14 cellular contexts compared by ENCODE assay signal in the genomic region with DNA sequence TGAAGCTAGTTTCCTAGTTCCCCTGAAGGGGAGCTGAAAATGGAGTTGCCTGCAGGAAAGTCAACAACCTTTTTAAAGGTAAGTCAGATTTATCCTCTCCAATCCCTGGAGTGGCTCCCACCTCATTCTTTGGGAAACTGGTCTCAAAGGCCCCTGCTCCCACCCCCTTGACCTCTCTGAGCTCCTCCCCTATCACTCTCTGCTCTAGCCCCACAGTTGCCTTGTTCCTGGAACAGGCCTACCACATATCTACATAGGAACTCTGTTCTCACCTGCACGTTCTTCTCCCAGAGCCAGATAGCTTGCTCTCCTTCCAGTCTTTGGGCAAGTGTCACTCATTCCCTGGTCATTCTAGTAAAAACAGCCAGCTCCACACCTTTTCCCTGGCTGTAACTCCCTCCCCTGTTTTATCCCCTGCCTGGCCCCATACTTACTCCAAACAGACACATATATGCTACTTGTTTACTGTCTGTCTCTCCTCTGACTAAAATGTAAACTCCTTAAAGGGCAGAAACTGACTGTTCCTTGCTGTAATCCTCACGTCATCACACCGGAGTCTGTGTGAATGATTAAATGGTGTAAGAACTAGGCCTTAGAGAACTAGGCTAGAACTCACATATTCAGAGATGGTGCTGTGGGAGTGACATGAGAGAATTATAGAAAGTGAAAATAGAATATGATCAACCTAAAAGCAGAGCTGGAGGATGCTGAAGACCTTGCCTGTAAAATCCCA. TPM values are rescaled to one million over a fixed set of nuclear protein-coding genes. Genes with fewer than 3 reads are reported as not detected.
A peak's percentile ranks its signal among the peaks of the same experiment; 100 is the strongest.
DNase-seq lines count a peak whose midpoint lies in the region; ATAC-seq, FAIRE-seq and TF ChIP-seq lines count a peak whose summit lies in the region.
"Had no signal": no experiment of that assay in that cellular context is flagged by ENCODE, and none has a peak within 500 bp of the region (broad histone marks: within the 10 kb centered on the region; RNA-seq: fewer than 3 reads in every experiment).

No MANE protein-coding gene starts in this region.

- H3K4me3 Mint-ChIP-seq in CD4-positive, alpha-beta T cell: peak overlapping the region; percentile 55
- H3K4me3 Mint-ChIP-seq in activated naive CD4-positive, alpha-beta T cell treated with anti-CD3 and anti-CD28 coated beads, Interleukin-2, amount 10 ng/mL, durations not matched to agents 7 days and 5 days: no peak overlapping the region

- peaks cover 42% of the 10 kb centered on the region for H3K36me3 Mint-ChIP-seq in CD4-positive, alpha-beta T cell (ENCODE audit: low read depth)
- H3K36me3 Mint-ChIP-seq in activated naive CD4-positive, alpha-beta T cell treated with anti-CD3 and anti-CD28 coated beads, Interleukin-2, amount 10 ng/mL, durations not matched to agents 7 days and 5 days: peaks cover 25% of the 10 kb centered on the region

- peaks cover 4% of the 10 kb centered on the region for H3K36me3 ChIP-seq in mucosa of descending colon (ENCODE audit: low read depth)
- H3K36me3 ChIP-seq: breast epithelium had no signal

- CTCF ChIA-PET in CD4-positive, alpha-beta T cell (lab: Charles Lee): interaction anchor here (1.3 kb wide), 3 partner anchors 14 to 51 kb away, joined by 3 to 5 read pairs (median 3); no protein-coding TSS in a partner anchor
- CTCF ChIA-PET in activated naive CD4-positive, alpha-beta T cell treated with anti-CD3 and anti-CD28 coated beads, Interleukin-2, amount 10 ng/mL, durations not matched to agents 7 days and 5 days (lab: Charles Lee): interaction anchor here (1.0 to 2.5 kb wide), 5 partner anchors 10 to 228 kb away, joined by 3 to 5 read pairs (median 3); no protein-coding TSS in a partner anchor

- intact Hi-C loops in CD4-positive, alpha-beta T cell (cut with DNase I, micrococcal nuclease): no loop called here
- intact Hi-C loops in mucosa of descending colon (cut with DNase I, micrococcal nuclease): no loop called here

- no peaks in the 10 kb centered on the region for H3K9me3 ChIP-seq in CD4-positive, alpha-beta T cell (ENCODE audit: control insufficient read depth, low read length)
- no peaks in the 10 kb centered on the region for H3K9me3 ChIP-seq in mucosa of descending colon
- H3K9me3 ChIP-seq: breast epithelium, HAP-1, SJSA1 had no signal

- H3K4me1 Mint-ChIP-seq in CD4-positive, alpha-beta T cell (ENCODE audit: low read depth): peaks cover 59% of the 10 kb centered on the region
- H3K4me1 Mint-ChIP-seq in activated naive CD4-positive, alpha-beta T cell treated with anti-CD3 and anti-CD28 coated beads, Interleukin-2, amount 10 ng/mL, durations not matched to agents 7 days and 5 days: peaks cover 30% of the 10 kb centered on the region

- no peaks in the 10 kb centered on the region for H3K27me3 Mint-ChIP-seq in CD4-positive, alpha-beta T cell
- H3K27me3 Mint-ChIP-seq in activated naive CD4-positive, alpha-beta T cell treated with anti-CD3 and anti-CD28 coated beads, Interleukin-2, amount 10 ng/mL, durations not matched to agents 7 days and 5 days: no peaks in the 10 kb centered on the region

- H3K9me3 Mint-ChIP-seq in CD4-positive, alpha-beta T cell: no peaks in the 10 kb centered on the region
- no peaks in the 10 kb centered on the region for H3K9me3 Mint-ChIP-seq in activated naive CD4-positive, alpha-beta T cell treated with anti-CD3 and anti-CD28 coated beads, Interleukin-2, amount 10 ng/mL, durations not matched to agents 7 days and 5 days

- POLR2A ChIA-PET in CD4-positive, alpha-beta T cell (lab: Charles Lee): interaction anchor here (1.0 kb wide), 1 partner anchor 228 kb away, joined by 3 read pairs; no protein-coding TSS in a partner anchor

- peak overlapping the region; percentile 5 for H3K27ac ChIP-seq in CD4-positive, alpha-beta T cell (ENCODE audit: low read depth, low read length)
- H3K27ac ChIP-seq: breast epithelium, SJSA1 had no signal

- no peak for TF ChIP-seq CTCF in CD4-positive, alpha-beta T cell (IDR thresholded peaks at IDR 0.05)
- TF ChIP-seq CTCF in mucosa of descending colon (IDR thresholded peaks at IDR 0.05): no peak

- peak; percentile 76 for FAIRE-seq in GM19239 (lab: Jason Lieb, UNC)

- no peak for DNase-seq in CD4-positive, alpha-beta T cell
- DNase-seq in GM19239 (ENCODE audit: insufficient read length, low spot score) (peak; percentile 19), mucosa of descending colon (no peak), CD1c-positive myeloid dendritic cell (ENCODE audit: extremely low spot score) (no peak), SK-N-DZ (ENCODE audit: low spot score) (no peak)
- DNase-seq in activated naive CD4-positive, alpha-beta T cell treated with anti-CD3 and anti-CD28 coated beads, Interleukin-2, amount 10 ng/mL, durations not matched to agents 7 days and 5 days: no peak
- DNase-seq: C1 segment of cervical spinal cord; NCI-H1930; NK-92 treated with Interleukin-12 subunit alpha and Interleukin-12 subunit beta, amount 100 ng/mL, for 24 hours had no signal

- H3K27me3 ChIP-seq in CD4-positive, alpha-beta T cell (ENCODE audit: control insufficient read depth, insufficient read depth, low read length): no peaks in the 10 kb centered on the region
- H3K27me3 ChIP-seq: breast epithelium, SJSA1 had no signal

- H3K4me3 ChIP-seq in mucosa of descending colon: no peak overlapping the region
- H3K4me3 ChIP-seq: breast epithelium, HAP-1, SJSA1 had no signal

- H3K4me1 ChIP-seq in mucosa of descending colon (ENCODE audit: low read depth): peaks cover 6% of the 10 kb centered on the region
- H3K4me1 ChIP-seq: breast epithelium, SJSA1 had no signal

- peak; percentile 78 for ATAC-seq in CD4-positive, alpha-beta T cell (ENCODE audit: poor library complexity)
- ATAC-seq in mucosa of descending colon (peak; percentile 8), GM18861 (IDR thresholded peaks at IDR 0.05; ENCODE audit: unreplicated experiment) (no peak), GM19452 (IDR thresholded peaks at IDR 0.05; ENCODE audit: unreplicated experiment) (no peak)

- peak overlapping the region; percentile 81 for H3K27ac Mint-ChIP-seq in CD4-positive, alpha-beta T cell
- H3K27ac Mint-ChIP-seq in activated naive CD4-positive, alpha-beta T cell treated with anti-CD3 and anti-CD28 coated beads, Interleukin-2, amount 10 ng/mL, durations not matched to agents 7 days and 5 days: peak overlapping the region; percentile 67

RNA-seq across cellular contexts. Expression of a gene that starts 53.3 kb away (rescaled TPM):
- 10 to 100 TPM; 61.6 to 64.1 TPM for total RNA-seq in CD4-positive, alpha-beta T cell
- total RNA-seq in mucosa of descending colon: 10 to 100 TPM; 50.6 to 62.8 (median 58.2) TPM
- polyA plus RNA-seq in SK-N-DZ (2014; cell fraction: cytosol; rRNA removed): 25.2 and 27.9 TPM in 2 replicates
- polyA plus RNA-seq in SK-N-DZ (2014; cell fraction: nucleus; rRNA removed): 9.5 and 14.0 TPM in 2 replicates

Comparison
In these comparisons a context has a peak if more than half of its experiments do, and no peak if none do; other contexts are left out.
1. ATAC-seq: peak in CD4-positive, alpha-beta T cell (single experiment) and mucosa of descending colon (single experiment); none in GM18861 (single experiment) and GM19452 (single experiment).